ENCODE assay signal across 25 cellular contexts in genomic region chr7:137231167-137231566, GRCh38.
"Had no signal": no experiment of that assay in that cellular context is flagged by ENCODE, and none has a peak within 500 bp of the region (broad histone marks: within the 10 kb centered on the region; RNA-seq: fewer than 3 reads in every experiment).

No MANE protein-coding gene starts in this region.

- H3K27me3 ChIP-seq: dorsolateral prefrontal cortex, esophagus squamous epithelium, gastrocnemius medialis, heart right ventricle, left lung had no signal

- H3K27me3 Mint-ChIP-seq: naive B cell had no signal

- DNase-seq: dermis blood vessel endothelial cell; dorsolateral prefrontal cortex; effector CD4-positive, alpha-beta T cell; effector memory CD4-positive, alpha-beta T cell; esophagus squamous epithelium; foreskin fibroblast; foreskin melanocyte; gastrocnemius medialis; glutamatergic neuron; head of caudate nucleus; heart right ventricle; hippocampal formation; left cardiac atrium; left lung; left ventricle myocardium superior; lower lobe of right lung; mesenchymal stem cell; mucosa of descending colon; naive B cell had no signal

- ATAC-seq: gastrocnemius medialis, heart right ventricle, left cardiac atrium, left lung, left ventricle myocardium superior, lower lobe of right lung, mucosa of descending colon had no signal

- H3K4me3 ChIP-seq: coronary artery, dorsolateral prefrontal cortex, esophagus squamous epithelium, gastrocnemius medialis, heart right ventricle, left lung, lower lobe of right lung, mucosa of descending colon had no signal

- H3K4me1 ChIP-seq: esophagus squamous epithelium, gastrocnemius medialis, heart right ventricle, left lung, lower lobe of right lung had no signal

- H3K36me3 ChIP-seq: gastrocnemius medialis, heart right ventricle, left lung, lower lobe of right lung had no signal

- H3K36me3 Mint-ChIP-seq: naive B cell had no signal

- H3K4me3 Mint-ChIP-seq: mesothelial cell of epicardium, naive B cell had no signal

- H3K27ac ChIP-seq: coronary artery, dorsolateral prefrontal cortex, esophagus squamous epithelium, gastrocnemius medialis, heart right ventricle, left lung, lower lobe of right lung had no signal

- FAIRE-seq: colon, endothelial cell of umbilical vein, islet of Langerhans, keratinocyte had no signal

- H3K9me3 ChIP-seq: esophagus squamous epithelium, gastrocnemius medialis, heart right ventricle, lower lobe of right lung, mucosa of descending colon had no signal

- H3K27ac Mint-ChIP-seq: mesothelial cell of epicardium, naive B cell had no signal
